In genomic region chrX:25523574-25523973, GRCh38 we compare ENCODE assay signal across 9 cellular contexts.
DNase-seq lines count a peak whose midpoint lies in the region; ATAC-seq, FAIRE-seq and TF ChIP-seq lines count a peak whose summit lies in the region.
"Had no signal": no experiment of that assay in that cellular context is flagged by ENCODE, and none has a peak within 500 bp of the region (broad histone marks: within the 10 kb centered on the region; RNA-seq: fewer than 3 reads in every experiment).

No MANE protein-coding gene starts in this region.

- H3K27me3 Mint-ChIP-seq in GM23338 (ENCODE audit: insufficient read depth, low read depth, poor library complexity) = no peaks in the 10 kb centered on the region

- no peak overlapping the region for H3K4me3 Mint-ChIP-seq in GM23338

- no peak overlapping the region for H3K27ac Mint-ChIP-seq in GM23338

- H3K4me3 ChIP-seq in ACC112 (ENCODE audit: low read depth, low read length) (peak overlapping the region; percentile 57), GM23338 (no peak overlapping the region), NT2/D1 (ENCODE audit: insufficient read length, low read depth) (no peak overlapping the region), fibroblast of pulmonary artery (replicated peaks; ENCODE audit: low read depth, low read length) (no peak overlapping the region), small intestine (ENCODE audit: low read depth in 1 of 2, low read length in 2 of 2) (no peak overlapping the region), esophagus muscularis mucosa (no peak overlapping the region)

- TF ChIP-seq CTCF in GM23338 (conservative IDR thresholded peaks at IDR 0.05; ENCODE audit: low read depth in 2 of 2) = peak; percentile 63 to 64
- TF ChIP-seq CTCF in fibroblast of pulmonary artery (IDR thresholded peaks at IDR 0.05; ENCODE audit: low read length, missing control alignments) = peak; percentile 45
- TF ChIP-seq CTCF in esophagus muscularis mucosa (IDR thresholded peaks at IDR 0.05) = peak in 1 of 3 experiments; percentile 10

- H3K9me3 Mint-ChIP-seq in GM23338 = no peaks in the 10 kb centered on the region

- H3F3A ChIP-seq in GM23338 (replicated peaks; ENCODE audit: low read depth) = no peaks in the 10 kb centered on the region

- peaks cover 3% of the 10 kb centered on the region; the same call in 2 of the 3 replicates for H3K4me1 Mint-ChIP-seq in GM23338

- H3K27ac ChIP-seq in ACC112 (ENCODE audit: low read depth, low read length) (peak overlapping the region; percentile 21; the same call in 1 of the 2 replicates), GM23338 (ENCODE audit: low read depth) (no peak overlapping the region), small intestine (ENCODE audit: low read depth in 1 of 2, low read length in 1 of 2) (no peak overlapping the region), esophagus muscularis mucosa (replicated peaks in 1 of 4) (no peak overlapping the region)

- TF ChIP-seq POLR2A in esophagus muscularis mucosa (IDR thresholded peaks at IDR 0.05; ENCODE audit: low read depth) = no peak

- WGBS in small intestine, 3 donors = 3 to 8% (median 6%) methylated on average over 5 of the region's 5 CpGs
- 12% methylated on average over 5 of the region's 5 CpGs for WGBS in esophagus muscularis mucosa

- H3K9me3 ChIP-seq in NT2/D1 (ENCODE audit: insufficient read depth, low read length) (no peaks in the 10 kb centered on the region), small intestine (ENCODE audit: control insufficient read depth, low read depth) (no peaks in the 10 kb centered on the region), esophagus muscularis mucosa (no peaks in the 10 kb centered on the region)

- no peaks in the 10 kb centered on the region for H3K36me3 ChIP-seq in ACC112 (ENCODE audit: insufficient read depth, low read length)
- H3K36me3 ChIP-seq in GM23338 (ENCODE audit: insufficient read depth) = no peaks in the 10 kb centered on the region
- H3K36me3 ChIP-seq in NT2/D1 (ENCODE audit: insufficient read depth, insufficient read length, low read length) = no peaks in the 10 kb centered on the region
- no peaks in the 10 kb centered on the region for H3K36me3 ChIP-seq in small intestine (ENCODE audit: control insufficient read depth in 2 of 2, insufficient read depth in 2 of 2, low read length in 2 of 2)
- no peaks in the 10 kb centered on the region for H3K36me3 ChIP-seq in esophagus muscularis mucosa

- H3K9me2 ChIP-seq in GM23338 (ENCODE audit: insufficient read depth) = no peaks in the 10 kb centered on the region

- intact Hi-C loops in esophagus muscularis mucosa (cut with DNase I) = no loop called here

- H3K79me2 ChIP-seq in ACC112 (ENCODE audit: control insufficient read depth, insufficient read depth, low read length, unreplicated experiment) (no peaks in the 10 kb centered on the region), GM23338 (replicated peaks; ENCODE audit: insufficient read depth) (no peaks in the 10 kb centered on the region)

- no peaks in the 10 kb centered on the region for H3K4me1 ChIP-seq in ACC112 (ENCODE audit: control insufficient read depth, insufficient read depth, low read length, unreplicated experiment)
- H3K4me1 ChIP-seq in GM23338 (ENCODE audit: insufficient read depth) = no peaks in the 10 kb centered on the region
- no peaks in the 10 kb centered on the region for H3K4me1 ChIP-seq in NT2/D1 (ENCODE audit: insufficient read depth, insufficient read length)
- H3K4me1 ChIP-seq in small intestine (ENCODE audit: control insufficient read depth in 2 of 2, insufficient read depth in 1 of 2, low read depth in 1 of 2, low read length in 1 of 2) = no peaks in the 10 kb centered on the region
- H3K4me1 ChIP-seq in esophagus muscularis mucosa = peaks cover 0 to 5% (median 0%) of the 10 kb centered on the region in 4 donors

- DNase-seq in GM23338 (ENCODE audit: low spot score) (peak; percentile 62), NT2/D1 (ENCODE audit: low read depth, low spot score) (peak; percentile 44), fibroblast of pulmonary artery (ENCODE audit: low read depth) (peak; percentile 75), small intestine (peak; percentile 20), AG08396 (ENCODE audit: low spot score) (no peak), esophagus muscularis mucosa (ENCODE audit: extremely low spot score) (no peak)
- DNase-seq in effector CD4-positive, alpha-beta T cell = no peak

- no peaks in the 10 kb centered on the region for H3K27me3 ChIP-seq in ACC112 (ENCODE audit: insufficient read depth, low read length)
- H3K27me3 ChIP-seq in GM23338 (ENCODE audit: insufficient read depth) = no peaks in the 10 kb centered on the region
- H3K27me3 ChIP-seq in NT2/D1 (ENCODE audit: insufficient read depth, insufficient read length) = no peaks in the 10 kb centered on the region
- no peaks in the 10 kb centered on the region for H3K27me3 ChIP-seq in small intestine (ENCODE audit: control insufficient read depth in 2 of 2, insufficient read depth in 2 of 2, low read length in 2 of 2)
- H3K27me3 ChIP-seq in esophagus muscularis mucosa = no peaks in the 10 kb centered on the region

- peak; percentile 54; the same call in 2 of the 3 replicates for ATAC-seq in GM23338

- H2AFZ ChIP-seq in ACC112 (ENCODE audit: low read length, unreplicated experiment) (peak overlapping the region; percentile 29), GM23338 (no peak overlapping the region)

- H3K9ac ChIP-seq in NT2/D1 (ENCODE audit: insufficient read length, low read depth) = no peak overlapping the region

- no peak for FAIRE-seq in small intestine (lab: Jason Lieb, UNC)
- FAIRE-seq: GM18507 had no signal

- TF ChIP-seq EP300 in esophagus muscularis mucosa (IDR thresholded peaks at IDR 0.05) = no peak

- H4K20me1 ChIP-seq in GM23338 (replicated peaks; ENCODE audit: insufficient read depth) = no peaks in the 10 kb centered on the region

- H3K36me3 Mint-ChIP-seq in GM23338 (ENCODE audit: low read depth) = no peaks in the 10 kb centered on the region

- H3K4me2 ChIP-seq in GM23338 = no peak overlapping the region

TF ChIP-seq in GM23338, 12 proteins besides CTCF, POLR2A, EP300 and RAD21 (continues in another document):
- TF ChIP-seq ZNF331 (CRISPR knock-in tag; IDR thresholded peaks at IDR 0.05; ENCODE audit: low read depth) = no peak
- TF ChIP-seq NANOG (IDR thresholded peaks at IDR 0.05; ENCODE audit: borderline replicate concordance) = no peak
- TF ChIP-seq ZNF114 (CRISPR knock-in tag; IDR thresholded peaks at IDR 0.05) = no peak
- no peak for TF ChIP-seq ETS1 (IDR thresholded peaks at IDR 0.05)
- TF ChIP-seq JUNB (IDR thresholded peaks at IDR 0.05; ENCODE audit: unreplicated experiment) = no peak
- no peak for TF ChIP-seq EZH2phosphoT487 (IDR thresholded peaks at IDR 0.05; ENCODE audit: unreplicated experiment)
- no peak for TF ChIP-seq EZH2 (IDR thresholded peaks at IDR 0.05; ENCODE audit: low read depth, unreplicated experiment)
- TF ChIP-seq STAT1 (IDR thresholded peaks at IDR 0.05; ENCODE audit: unreplicated experiment) = no peak
- no peak for TF ChIP-seq CREB1 (CRISPR knock-in tag; IDR thresholded peaks at IDR 0.05; ENCODE audit: low read depth)
- TF ChIP-seq REST (IDR thresholded peaks at IDR 0.05; ENCODE audit: unreplicated experiment) = no peak

Comparison
In these comparisons a context has a peak if more than half of its experiments do, and no peak if none do; other contexts are left out.
1. DNase-seq: peak in GM23338 (single experiment), NT2/D1 (single experiment), fibroblast of pulmonary artery (single experiment) and small intestine (single experiment); none in AG08396 (single experiment), effector CD4-positive, alpha-beta T cell (single experiment) and esophagus muscularis mucosa (single experiment).